Comparison of ENCODE assay signal across 9 cellular contexts in the genomic region with DNA sequence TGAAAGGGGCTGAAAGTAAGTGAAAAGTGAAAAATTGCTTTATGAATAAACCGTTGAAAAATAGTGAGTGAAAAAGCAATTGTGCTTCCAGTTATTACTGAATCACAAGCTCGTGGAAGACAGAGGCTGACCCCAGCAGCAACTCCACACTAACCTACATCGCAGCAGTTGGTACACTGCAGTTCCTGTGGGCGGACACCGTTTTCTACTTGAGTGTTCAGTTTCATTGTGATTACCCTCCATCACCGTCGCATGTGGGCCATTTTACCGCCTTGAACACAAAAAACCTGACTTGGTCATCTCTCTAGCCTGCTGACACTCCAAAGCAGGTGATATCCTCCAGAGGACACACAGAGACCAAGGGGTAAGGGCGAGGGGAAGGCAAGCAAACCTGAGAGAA. TPM values are rescaled to one million over a fixed set of nuclear protein-coding genes. Genes with fewer than 3 reads are reported as not detected.
DNase-seq lines count a peak whose midpoint lies in the region; ATAC-seq and TF ChIP-seq lines count a peak whose summit lies in the region.
"Had no signal": no experiment of that assay in that cellular context is flagged by ENCODE, and none has a peak within 500 bp of the region (broad histone marks: within the 10 kb centered on the region; RNA-seq: fewer than 3 reads in every experiment).

No MANE protein-coding gene starts in this region.

- peaks cover 32% of the 10 kb centered on the region for H3K27me3 Mint-ChIP-seq in activated T-cell treated with anti-CD3 and anti-CD28 coated beads, Interleukin-2, amount 50 U/mL, for 72 hours (ENCODE audit: low read depth)
- H3K27me3 Mint-ChIP-seq in type B pancreatic cell: no peaks in the 10 kb centered on the region

- no peak for TF ChIP-seq CTCF in type B pancreatic cell (conservative IDR thresholded peaks at IDR 0.05)

- DNase-seq in activated naive CD4-positive, alpha-beta T cell treated with Interleukin-2 at 50 U/mL for 16 hours: peak; percentile 82
- DNase-seq in activated naive CD4-positive, alpha-beta T cell (lab: John Stamatoyannopoulos, UW): no peak
- peak; percentile 84 to 87 for DNase-seq in activated T-cell treated with anti-CD3 and anti-CD28 coated beads, Interleukin-2, amount 50 U/mL, for 72 hours
- DNase-seq in type B pancreatic cell (ENCODE audit: extremely low spot score, unreplicated experiment) (no peak), left cardiac atrium (no peak), SW480 (ENCODE audit: low spot score) (no peak), DMS114 treated with DMSO at 0.1 percent for 48 hours (lab: John Stamatoyannopoulos, UW; ENCODE audit: unreplicated experiment) (no peak)

- H3K9me3 Mint-ChIP-seq in activated T-cell treated with anti-CD3 and anti-CD28 coated beads, Interleukin-2, amount 50 U/mL, for 72 hours: no peaks in the 10 kb centered on the region
- peaks cover 9% of the 10 kb centered on the region for H3K9me3 Mint-ChIP-seq in type B pancreatic cell

- peak overlapping the region; percentile 94 for H3K27ac Mint-ChIP-seq in activated T-cell treated with anti-CD3 and anti-CD28 coated beads, Interleukin-2, amount 50 U/mL, for 72 hours
- no peak overlapping the region for H3K27ac Mint-ChIP-seq in type B pancreatic cell

- intact Hi-C loops in left cardiac atrium (cut with DNase I): no loop called here

- peak overlapping the region; percentile 54 to 56 for H3K4me3 Mint-ChIP-seq in activated T-cell treated with anti-CD3 and anti-CD28 coated beads, Interleukin-2, amount 50 U/mL, for 72 hours
- peak overlapping the region; percentile 11 for H3K4me3 Mint-ChIP-seq in type B pancreatic cell

- peaks cover 94% of the 10 kb centered on the region for H3K4me1 Mint-ChIP-seq in activated T-cell treated with anti-CD3 and anti-CD28 coated beads, Interleukin-2, amount 50 U/mL, for 72 hours (ENCODE audit: low read depth)
- peaks cover 13% of the 10 kb centered on the region for H3K4me1 Mint-ChIP-seq in type B pancreatic cell (ENCODE audit: unreplicated experiment)

- ATAC-seq in HG03159 (IDR thresholded peaks at IDR 0.05; ENCODE audit: unreplicated experiment): peak; percentile 85
- peak; percentile 82 to 87 for ATAC-seq in activated T-cell treated with anti-CD3 and anti-CD28 coated beads, Interleukin-2, amount 50 U/mL, for 72 hours (replicated peaks in 1 of 2)
- no peak for ATAC-seq in left cardiac atrium
- ATAC-seq: left lung had no signal

- H3K36me3 Mint-ChIP-seq in activated T-cell treated with anti-CD3 and anti-CD28 coated beads, Interleukin-2, amount 50 U/mL, for 72 hours (ENCODE audit: insufficient read depth in 2 of 2): peaks cover 0 to 1% of the 10 kb centered on the region in 2 donors
- H3K36me3 Mint-ChIP-seq in type B pancreatic cell: peaks cover 5% of the 10 kb centered on the region

RNA-seq across cellular contexts. Expression of a gene that starts 28.4 kb away (rescaled TPM):
- total RNA-seq in activated T-cell treated with anti-CD3 and anti-CD28 coated beads, Interleukin-2, amount 50 U/mL, for 72 hours: 100 to 1,000 TPM in 1 of 2 donors, 10 to 100 TPM in 1; 25.2 to 107 TPM
- total RNA-seq in type B pancreatic cell (ENCODE audit: low replicate concordance) (15.5 and 35.5 TPM in 2 replicates), left cardiac atrium (1 to 10 TPM; 1.1 to 2.3 TPM)

Comparison
In these comparisons a context has a peak if more than half of its experiments do, and no peak if none do; other contexts are left out.
1. DNase-seq: peak in activated naive CD4-positive, alpha-beta T cell treated with Interleukin-2 at 50 U/mL for 16 hours (single experiment) and activated T-cell treated with anti-CD3 and anti-CD28 coated beads, Interleukin-2, amount 50 U/mL, for 72 hours (2 of 2); none in activated naive CD4-positive, alpha-beta T cell (0 of 4), type B pancreatic cell (single experiment), left cardiac atrium (single experiment), SW480 (single experiment) and DMS114 treated with DMSO at 0.1 percent for 48 hours (single experiment).
2. ATAC-seq: peak in HG03159 (single experiment) and activated T-cell treated with anti-CD3 and anti-CD28 coated beads, Interleukin-2, amount 50 U/mL, for 72 hours (2 of 2); none in left cardiac atrium (0 of 2).